ENCODE assay signal across 32 cellular contexts in the genomic region with DNA sequence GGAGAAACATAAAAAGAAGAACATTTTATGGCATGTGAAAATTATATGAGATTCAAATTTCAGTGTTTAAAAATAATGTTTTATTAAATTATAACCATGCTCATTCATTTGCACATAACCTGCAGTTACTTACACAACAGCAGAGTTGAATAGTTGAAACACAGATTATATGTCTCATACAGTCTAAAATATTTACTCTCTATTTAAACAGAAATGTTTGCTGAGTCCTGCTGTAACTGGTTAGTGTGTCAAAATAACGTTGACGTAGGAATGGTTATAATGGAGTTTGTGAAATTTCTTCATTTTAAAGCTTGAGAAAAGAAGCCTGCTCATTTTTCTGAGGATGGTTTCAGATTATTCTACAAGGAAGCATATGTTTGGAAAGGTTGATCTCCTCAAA.
"Had no signal": no experiment of that assay in that cellular context is flagged by ENCODE, and none has a peak within 500 bp of the region (broad histone marks: within the 10 kb centered on the region; RNA-seq: fewer than 3 reads in every experiment).

No MANE protein-coding gene starts in this region.

- H3K4me1 ChIP-seq: adrenal gland, body of pancreas, esophagus squamous epithelium, gastroesophageal sphincter, heart right ventricle had no signal

- ATAC-seq: activated CD4-positive, CD25-positive, alpha-beta regulatory T cell treated with anti-CD3 and anti-CD28 coated beads, Interleukin-2, amount 50 U/mL, for 24 hours; activated CD8-positive, alpha-beta T cell treated with anti-CD3 and anti-CD28 coated beads for 36 hours; activated naive CD8-positive, alpha-beta T cell treated with anti-CD3 and anti-CD28 coated beads, Interleukin-2, amount 50 U/mL, for 24 hours; activated T-cell treated with anti-CD3 and anti-CD28 coated beads, Interleukin-2, amount 50 U/mL, for 4 hours; activated T-helper 17 cell treated with anti-CD3 and anti-CD28 coated beads, Interleukin-2, amount 50 U/mL, for 72 hours; body of pancreas; gastroesophageal sphincter; heart right ventricle; T-helper 17 cell had no signal

- H3K4me3 ChIP-seq: adrenal gland, body of pancreas, esophagus squamous epithelium, gastroesophageal sphincter, heart right ventricle had no signal

- H3K27ac ChIP-seq: adrenal gland, body of pancreas, epithelial cell of prostate, esophagus squamous epithelium, gastroesophageal sphincter, heart right ventricle, WERI-Rb-1 had no signal

- H3K27me3 ChIP-seq: adrenal gland, body of pancreas, esophagus squamous epithelium, gastroesophageal sphincter, heart right ventricle had no signal

- H3K9me3 ChIP-seq: adrenal gland, body of pancreas, esophagus squamous epithelium, gastroesophageal sphincter, heart right ventricle had no signal

- FAIRE-seq: endometrium, endothelial cell of umbilical vein had no signal

- H3K36me3 ChIP-seq: adrenal gland, WERI-Rb-1 had no signal

- DNase-seq: activated B cell treated with CpG ODN at 0.5 μM for 24 hours; activated CD4-positive, alpha-beta T cell treated with anti-CD3 and anti-CD28 coated beads for 48 hours; activated CD4-positive, alpha-beta T cell treated with anti-CD3 and anti-CD28 coated beads, Interleukin-2, amount 50 U/mL, for 1 hour; activated CD4-positive, alpha-beta T cell treated with anti-CD3 and anti-CD28 coated beads, Interleukin-2, amount 50 U/mL, for 48 hours; activated CD8-positive, alpha-beta memory T cell treated with anti-CD3 and anti-CD28 coated beads for 24 hours; activated CD8-positive, alpha-beta T cell treated with anti-CD3 and anti-CD28 coated beads for 36 hours; activated effector memory CD4-positive, alpha-beta T cell treated with Interleukin-2 at 50 U/mL for 16 hours; activated gamma-delta T cell treated with Interleukin-2 at 50 U/mL for 16 hours; activated naive CD4-positive, alpha-beta T cell treated with anti-CD3 and anti-CD28 coated beads for 36 hours; activated naive CD8-positive, alpha-beta T cell treated with anti-CD3 and anti-CD28 coated beads for 36 hours; activated naive CD8-positive, alpha-beta T cell treated with anti-CD3 and anti-CD28 coated beads, Interleukin-2, amount 50 U/mL, for 24 hours; activated T-cell treated with anti-CD3 and anti-CD28 coated beads, Interleukin-2, amount 50 U/mL, for 4 hours; adrenal gland; amygdala; aorta; body of pancreas; caudate nucleus; cortex of kidney; dermis blood vessel endothelial cell; effector CD8-positive, alpha-beta T cell; esophagus squamous epithelium; foreskin melanocyte; heart right ventricle; T-helper 17 cell; T1000; WERI-Rb-1 had no signal
